8 cellular contexts compared by ENCODE assay signal in the genomic region with DNA sequence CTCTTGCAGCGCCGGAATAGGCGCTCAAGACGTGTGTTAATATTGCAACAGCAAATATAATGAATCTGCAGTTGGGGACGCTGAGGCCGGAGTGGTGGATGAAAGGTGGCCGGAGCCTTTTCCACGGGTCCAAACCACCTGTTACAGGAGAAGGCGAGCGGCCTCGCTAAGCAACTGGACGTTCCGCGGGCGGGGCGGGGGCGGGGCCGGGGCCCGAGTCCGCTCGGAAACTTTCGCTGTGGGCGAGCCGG. TPM values are rescaled to one million over a fixed set of nuclear protein-coding genes. Genes with fewer than 3 reads are reported as not detected.
A peak's percentile ranks its signal among the peaks of the same experiment; 100 is the strongest.
DNase-seq lines count a peak whose midpoint lies in the region; ATAC-seq and TF ChIP-seq lines count a peak whose summit lies in the region.

No MANE protein-coding gene starts in this region.

- no peak for TF ChIP-seq POLR2A in HCT116 (IDR thresholded peaks at IDR 0.05; ENCODE audit: borderline replicate concordance, extremely low read depth, insufficient read depth, insufficient read length)

- H3K36me3 ChIP-seq in HCT116 (ENCODE audit: control insufficient read depth in 1 of 2, insufficient read depth in 2 of 2, low read length in 2 of 2), result no peaks in the 10 kb centered on the region
- peaks cover 2% of the 10 kb centered on the region for H3K36me3 ChIP-seq in mucosa of descending colon (ENCODE audit: low read depth)

- in situ Hi-C loops in astrocyte of the spinal cord (cut with HindIII; ENCODE audit: low sequenced_read_pairs), result no loop called here

- peaks cover 6% of the 10 kb centered on the region; the same call in 1 of the 2 replicates for H3K79me2 ChIP-seq in HCT116 (ENCODE audit: insufficient read depth, low read length)

- TF ChIP-seq CTCF in AG09309 (IDR thresholded peaks at IDR 0.05; ENCODE audit: control insufficient read depth, insufficient read depth, low read depth, low read length, missing control alignments) (no peak), HCT116 (IDR thresholded peaks at IDR 0.05 in 2 of 3, conservative IDR thresholded peaks at IDR 0.05 in 1 of 3; ENCODE audit: borderline replicate concordance in 1 of 3, insufficient read depth in 1 of 3, low read depth in 2 of 3, low read length in 2 of 3) (no peak), astrocyte of the spinal cord (IDR thresholded peaks at IDR 0.05; ENCODE audit: low read depth, low read length) (no peak), mucosa of descending colon (IDR thresholded peaks at IDR 0.05) (no peak)

- H3K4me1 ChIP-seq in HCT116 (ENCODE audit: control insufficient read depth in 1 of 2, insufficient read depth in 2 of 2, low read length in 2 of 2) (peaks cover 37 to 43% of the 10 kb centered on the region in 2 experiments), mucosa of descending colon (ENCODE audit: low read depth) (peaks cover 6% of the 10 kb centered on the region)

- H3K9me3 ChIP-seq in HCT116 (ENCODE audit: control insufficient read depth in 1 of 2, insufficient read depth in 1 of 2, low read depth in 1 of 2, low read length in 2 of 2) (no peaks in the 10 kb centered on the region), mucosa of descending colon (no peaks in the 10 kb centered on the region)

- DNase-seq in AG09309 (ENCODE audit: low read depth), result no peak
- no peak for DNase-seq in HCT116 (ENCODE audit: low read depth, low spot score)
- no peak for DNase-seq in astrocyte of the spinal cord (ENCODE audit: low read depth, low spot score)
- no peak for DNase-seq in mucosa of descending colon
- no peak for DNase-seq in AG08395 (ENCODE audit: low spot score)
- no peak for DNase-seq in DMS79 treated with DMSO at 0.1 percent for 48 hours (lab: John Stamatoyannopoulos, UW)
- DNase-seq in stimulated activated CD4-positive, alpha-beta T cell treated with anti-CD3 and anti-CD28 coated beads, Interleukin-4, amount 100 ng/mL, for 1 hour, result no peak
- no peak for DNase-seq in GF-D8 (lab: John Stamatoyannopoulos, UW)

- H3K4me3 ChIP-seq in AG09309 (ENCODE audit: control insufficient read depth, low read depth, low read length) (peak overlapping the region; percentile 1), HCT116 (replicated peaks in 1 of 2; ENCODE audit: low read depth in 1 of 2, low read length in 2 of 2) (peak overlapping the region; percentile 32 to 87), astrocyte of the spinal cord (ENCODE audit: low read depth, low read length) (peak overlapping the region; percentile 24), mucosa of descending colon (peak overlapping the region; percentile 74)

- H4K20me1 ChIP-seq in HCT116 (ENCODE audit: insufficient read depth), result no peaks in the 10 kb centered on the region

- POLR2A ChIA-PET in HCT116 (lab: Charles Lee), result interaction anchor here (0.9 kb wide), 1 partner anchor 9 kb away, joined by 3 read pairs; no protein-coding TSS in a partner anchor

- H3K27me3 ChIP-seq in HCT116 (ENCODE audit: insufficient read depth, low read length), result no peaks in the 10 kb centered on the region

- CTCF ChIA-PET in HCT116 (lab: Charles Lee), result interaction anchor here (0.7 to 3.1 kb wide), 3 partner anchors 9 to 62 kb away, joined by 3 to 15 read pairs (median 4); no protein-coding TSS in a partner anchor

- intact Hi-C loops in HCT116 (cut with micrococcal nuclease), result loop anchor here (5.0 kb wide), 1 partner anchor 803 kb away; no protein-coding TSS in a partner anchor
- intact Hi-C loops in mucosa of descending colon (cut with DNase I, micrococcal nuclease), result no loop called here

- ATAC-seq in HCT116 (no peak), mucosa of descending colon (no peak)

- RAD21 ChIA-PET in HCT116 (lab: Charles Lee; ENCODE audit: low non-redundant PET in 1 of 2, low total read pairs in 2 of 2, uncharacterized antibody in 2 of 2, unreplicated experiment in 2 of 2), result interaction anchor here in 1 of 2 experiments (1.1 kb wide), 1 partner anchor 58 kb away, joined by 3 read pairs; no protein-coding TSS in a partner anchor

- no peaks in the 10 kb centered on the region for H3K9me2 ChIP-seq in HCT116 (ENCODE audit: insufficient read depth)

- no peak overlapping the region for H3K27ac ChIP-seq in HCT116 (ENCODE audit: low read depth, low read length)

- BruUV-seq in HCT116 (replicated peaks; lab: Mats Ljungman, UMichigan), result no TSS peak

- peak overlapping the region; percentile 69 for H2AFZ ChIP-seq in HCT116 (ENCODE audit: low read depth, low read length, poor library complexity, severe bottlenecking)

- peak overlapping the region; percentile 26; the same call in 1 of the 2 replicates for H3K9ac ChIP-seq in HCT116 (ENCODE audit: low read length)

- TF ChIP-seq RAD21 in HCT116 (IDR thresholded peaks at IDR 0.05; ENCODE audit: low read depth), result no peak

- peak overlapping the region; percentile 87 for H3K4me2 ChIP-seq in HCT116 (ENCODE audit: low read length)

TF ChIP-seq in HCT116, 20 proteins besides CTCF, POLR2A, EP300 and RAD21:
- no peak for TF ChIP-seq ELF1 (IDR thresholded peaks at IDR 0.05; ENCODE audit: borderline replicate concordance, low read depth)
- no peak for TF ChIP-seq JUND (IDR thresholded peaks at IDR 0.05)
- TF ChIP-seq CEBPB (IDR thresholded peaks at IDR 0.05; ENCODE audit: low read depth), result no peak

RNA-seq across cellular contexts. Expression of a gene that starts 0.3 kb away (rescaled TPM):
- total RNA-seq in HCT116 (2021; ENCODE audit: unreplicated experiment) (21.5 TPM), mucosa of descending colon (10 to 100 TPM in 2 of 3 donors, 1 to 10 TPM in 1; 5.8 to 39.2 (median 14.9) TPM)
- 17.3 and 26.4 TPM in 2 replicates for polyA plus RNA-seq in HCT116 (2012)

Comparison
In these comparisons a context has a peak if more than half of its experiments do, and no peak if none do; other contexts are left out.
1. H3K4me3 ChIP-seq: peak in every context shown above with its lines; median percentile 74 in mucosa of descending colon; 60 in HCT116; 24 in astrocyte of the spinal cord; 1 in AG09309.